Comparison of ENCODE assay signal across 28 cellular contexts in genomic region chr14:29197557-29197956, GRCh38.
"Had no signal": no experiment of that assay in that cellular context is flagged by ENCODE, and none has a peak within 500 bp of the region (broad histone marks: within the 10 kb centered on the region; RNA-seq: fewer than 3 reads in every experiment).

No MANE protein-coding gene starts in this region.

- H3K9ac ChIP-seq: neural progenitor cell, parathyroid adenoma had no signal

- DNase-seq: natural killer cell; occipital lobe; ovary; posterior cingulate gyrus; psoas muscle; right cardiac atrium; right lobe of liver; sigmoid colon; spleen; stimulated activated CD4-positive, alpha-beta T cell treated with anti-CD3 and anti-CD28 coated beads, Interleukin-12 subunit alpha, Interleukin-12 subunit beta, amount 100 ng/mL, for 4 hours; stimulated activated CD4-positive, alpha-beta T cell treated with anti-CD3 and anti-CD28 coated beads, Interleukin-1b, Interleukin-23, amount 100 ng/mL, for 48 hours; stimulated activated CD4-positive, alpha-beta T cell treated with anti-CD3 and anti-CD28 coated beads, Interleukin-4, amount 100 ng/mL, for 1 hour; stimulated activated CD4-positive, alpha-beta T cell treated with anti-CD3 and anti-CD28 coated beads, Interleukin-4, amount 100 ng/mL, for 4 hours; stimulated activated CD8-positive, alpha-beta memory T cell treated with anti-CD3 and anti-CD28 coated beads, Interleukin-4, amount 100 ng/mL, for 48 hours; stimulated activated naive CD4-positive, alpha-beta T cell; stimulated activated naive CD8-positive, alpha-beta T cell treated with anti-CD3 and anti-CD28 coated beads, Interleukin-15, amount 100 ng/mL, for 72 hours; stimulated activated naive CD8-positive, alpha-beta T cell treated with anti-CD3 and anti-CD28 coated beads, Interleukin-15, Interleukin-2, amounts not matched to agents 100 U/mL and 50 U/mL, for 24 hours; substantia nigra; testis; tibial artery; transverse colon; upper lobe of right lung; uterus had no signal

- H3K4me1 ChIP-seq: neural progenitor cell, parathyroid adenoma, psoas muscle, right lobe of liver, sigmoid colon, spleen, suprapubic skin, testis, tibial artery, transverse colon, upper lobe of right lung, uterus had no signal

- H3K4me2 ChIP-seq: neural progenitor cell, smooth muscle cell had no signal

- H3K27me3 ChIP-seq: neural progenitor cell, ovary, sigmoid colon, spleen, suprapubic skin, testis, tibial artery, transverse colon, upper lobe of right lung, uterus had no signal

- H3K79me2 ChIP-seq: parathyroid adenoma had no signal

- H3K9me3 ChIP-seq: ovary, right lobe of liver, sigmoid colon, spleen, suprapubic skin, testis, tibial artery, transverse colon, upper lobe of right lung, uterus had no signal

- H3K4me3 ChIP-seq: neural progenitor cell, ovary, psoas muscle, right lobe of liver, sigmoid colon, smooth muscle cell, spleen, suprapubic skin, testis, tibial artery, transverse colon, upper lobe of right lung, uterus had no signal

- H3K36me3 ChIP-seq: neural progenitor cell, ovary, right lobe of liver, sigmoid colon, spleen, suprapubic skin, tibial artery, transverse colon, upper lobe of right lung, uterus had no signal

- ATAC-seq: natural killer cell; psoas muscle; right cardiac atrium; right lobe of liver; stimulated activated memory B cell treated with anti-CD40 and anti-IgM and Interleukin-4, amounts not matched to agents 10 μg/mL and 1 μg/mL and 100 μg/mL, for 72 hours; stimulated activated naive CD8-positive, alpha-beta T cell treated with anti-CD3 and anti-CD28 coated beads, Interleukin-15, amount 100 ng/mL, for 72 hours; stimulated activated naive CD8-positive, alpha-beta T cell treated with anti-CD3 and anti-CD28 coated beads, Interleukin-15, Interleukin-2, amounts not matched to agents 100 U/mL and 50 U/mL, for 24 hours; upper lobe of right lung had no signal

- H3K27ac ChIP-seq: neural progenitor cell, ovary, parathyroid adenoma, psoas muscle, right lobe of liver, sigmoid colon, spleen, suprapubic skin, testis, tibial artery, transverse colon, upper lobe of right lung, uterus had no signal
